7 cellular contexts compared by ENCODE assay signal in the genomic region with DNA sequence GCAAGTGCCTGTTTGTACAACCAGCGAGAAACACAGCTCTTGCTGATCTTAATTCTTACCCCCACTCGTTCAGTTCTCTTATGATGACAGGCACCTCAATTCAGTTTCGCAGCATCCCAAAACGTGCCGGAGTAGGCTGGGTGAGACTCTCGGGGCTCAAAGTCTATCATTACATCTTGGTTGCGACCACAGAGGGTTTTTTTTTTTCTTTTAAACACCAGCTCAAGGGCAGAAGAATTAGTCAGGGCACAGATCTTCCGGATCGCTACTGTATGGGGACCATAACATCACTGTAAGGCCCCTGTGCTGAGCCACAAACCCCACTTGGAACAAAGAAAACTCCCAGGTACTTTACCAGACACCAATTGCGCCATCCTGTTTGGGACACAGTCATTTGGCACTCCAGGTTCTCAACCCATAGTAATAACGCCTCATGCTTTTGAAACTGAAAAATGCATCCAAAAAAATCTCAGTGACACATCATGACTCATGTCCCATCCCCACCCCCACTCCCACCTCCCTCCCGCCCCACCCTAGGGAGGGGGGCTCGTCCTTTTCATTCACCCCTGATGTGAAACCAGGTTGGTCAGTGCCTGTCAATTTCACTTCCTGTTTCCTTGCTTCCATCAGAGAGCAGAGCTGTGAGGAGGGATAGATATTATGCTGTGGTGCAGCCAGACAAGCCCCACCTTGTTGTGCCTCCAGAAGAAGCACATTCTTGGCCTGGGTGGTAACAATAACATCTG. TPM values are rescaled to one million over a fixed set of nuclear protein-coding genes. Genes with fewer than 3 reads are reported as not detected.
DNase-seq lines count a peak whose midpoint lies in the region; ATAC-seq and TF ChIP-seq lines count a peak whose summit lies in the region.

No MANE protein-coding gene starts in this region.

- H3K27me3 Mint-ChIP-seq in chondrocyte (ENCODE audit: low read depth), result no peaks in the 10 kb centered on the region

- no peak overlapping the region for H3K4me3 Mint-ChIP-seq in chondrocyte (ENCODE audit: unreplicated experiment)

- H3K27ac Mint-ChIP-seq in chondrocyte (ENCODE audit: unreplicated experiment), result peak overlapping the region; percentile 66

- H3K9me3 Mint-ChIP-seq in chondrocyte (ENCODE audit: low read depth), result no peaks in the 10 kb centered on the region

- ATAC-seq in GM19463 (IDR thresholded peaks at IDR 0.05; ENCODE audit: unreplicated experiment), result peak; percentile 78
- peak; percentile 81 for ATAC-seq in HG03457 (IDR thresholded peaks at IDR 0.05; ENCODE audit: unreplicated experiment)

- H3K4me1 Mint-ChIP-seq in chondrocyte (ENCODE audit: low read depth), result peaks cover 12% of the 10 kb centered on the region

- peak; percentile 59 for DNase-seq in activated CD4-positive, CD25-positive, alpha-beta regulatory T cell treated with anti-CD3 and anti-CD28 coated beads, Interleukin-2, amount 50 U/mL, for 16 hours (ENCODE audit: low read depth, low spot score)
- DNase-seq in chondrocyte (ENCODE audit: low spot score) (peak; percentile 17), NCI-H1694 (lab: John Stamatoyannopoulos, UW) (no peak), T1000 (lab: John Stamatoyannopoulos, UW) (no peak)
- DNase-seq in stimulated activated CD8-positive, alpha-beta memory T cell treated with anti-CD3 and anti-CD28 coated beads, Interleukin-15, amount 100 ng/mL, for 1 hour (ENCODE audit: low read depth), result peak; percentile 46

- no peak for TF ChIP-seq CTCF in chondrocyte (IDR thresholded peaks at IDR 0.05)

- H3K36me3 Mint-ChIP-seq in chondrocyte (ENCODE audit: low read depth), result no peaks in the 10 kb centered on the region

RNA-seq across cellular contexts. Expression of a gene that starts 41.0 kb away (rescaled TPM):
- not detected in 3 replicates for total RNA-seq in chondrocyte

Comparison
In these comparisons a context has a peak if more than half of its experiments do, and no peak if none do; other contexts are left out.
1. DNase-seq: peak in activated CD4-positive, CD25-positive, alpha-beta regulatory T cell treated with anti-CD3 and anti-CD28 coated beads, Interleukin-2, amount 50 U/mL, for 16 hours (single experiment), chondrocyte (single experiment) and stimulated activated CD8-positive, alpha-beta memory T cell treated with anti-CD3 and anti-CD28 coated beads, Interleukin-15, amount 100 ng/mL, for 1 hour (single experiment); none in NCI-H1694 (single experiment) and T1000 (single experiment).